ENCODE assay signal across 7 cellular contexts in genomic region chr12:31758297-31758696, GRCh38. TPM values are rescaled to one million over a fixed set of nuclear protein-coding genes. Genes with fewer than 3 reads are reported as not detected.
DNase-seq lines count a peak whose midpoint lies in the region; ATAC-seq and TF ChIP-seq lines count a peak whose summit lies in the region.
"Not testable (repeated sequence)": the region's sequence is repeated elsewhere in the genome, so short reads cannot be mapped to it uniquely, and the experiment has no call there.

No MANE protein-coding gene starts in this region.

- H2BK15ac ChIP-seq in mesenchymal stem cell (ENCODE audit: low read depth, poor library complexity, severe bottlenecking), result not testable (repeated sequence)

- not testable (repeated sequence) for H2AK5ac ChIP-seq in mesenchymal stem cell (ENCODE audit: low read length, severe bottlenecking)

- H3K27ac ChIP-seq in mesenchymal stem cell (ENCODE audit: low read length, poor library complexity, severe bottlenecking), result not testable (repeated sequence)
- H3K27ac ChIP-seq in smooth muscle cell (ENCODE audit: low read depth), result peak overlapping the region; percentile 70

- not testable (repeated sequence) for H3K4me1 Mint-ChIP-seq in activated T-helper 17 cell treated with anti-CD3 and anti-CD28 coated beads, Interleukin-2, amount 50 U/mL, for 72 hours

- not testable (repeated sequence) for H2BK120ac ChIP-seq in mesenchymal stem cell (ENCODE audit: low read depth, low read length)

- H4K20me1 ChIP-seq in smooth muscle cell (ENCODE audit: low read depth), result not testable (repeated sequence)

- H3K4ac ChIP-seq in mesenchymal stem cell (ENCODE audit: low read depth in 1 of 2, low read length in 2 of 2), result not testable (repeated sequence)

- not testable (repeated sequence) for H3K36me3 ChIP-seq in mesenchymal stem cell (ENCODE audit: control insufficient read depth in 1 of 2, insufficient read depth in 2 of 2, low read depth in 1 of 2, low read length in 2 of 2); smooth muscle cell (ENCODE audit: low read depth)

- peak overlapping the region; percentile 75 for H4K91ac ChIP-seq in mesenchymal stem cell (ENCODE audit: low read length)

- in situ Hi-C loops in Caki2 (cut with HindIII; ENCODE audit: low pct_unique_long_range_greater_than_20kb, low sequenced_read_pairs), result not testable (repeated sequence)

- H3K4me3 Mint-ChIP-seq in activated T-helper 17 cell treated with anti-CD3 and anti-CD28 coated beads, Interleukin-2, amount 50 U/mL, for 72 hours, result not testable (repeated sequence)

- not testable (repeated sequence) for ATAC-seq in activated T-helper 17 cell treated with anti-CD3 and anti-CD28 coated beads, Interleukin-2, amount 50 U/mL, for 72 hours (replicated peaks)

- peak; percentile 37 for DNase-seq in Caki2 (ENCODE audit: low read depth)
- peak; percentile 11 for DNase-seq in HPDE6-E6E7 (ENCODE audit: extremely low spot score)
- peak; percentile 25 for DNase-seq in RKO (ENCODE audit: low spot score)
- DNase-seq in epithelial cell of esophagus (ENCODE audit: low read depth), result peak; percentile 97
- not testable (repeated sequence) for DNase-seq in mesenchymal stem cell; smooth muscle cell (lab: John Stamatoyannopoulos, UW; ENCODE audit: unreplicated experiment)

- H3K4me2 ChIP-seq in mesenchymal stem cell (ENCODE audit: low read length, poor library complexity, severe bottlenecking); smooth muscle cell: not testable (repeated sequence)

- H3K4me1 ChIP-seq in mesenchymal stem cell (ENCODE audit: control insufficient read depth, insufficient read depth, low read depth, low read length); smooth muscle cell (ENCODE audit: low read depth): not testable (repeated sequence)

- H3F3A ChIP-seq in smooth muscle cell (ENCODE audit: low read depth), result not testable (repeated sequence)

- H3K18ac ChIP-seq in mesenchymal stem cell (ENCODE audit: low read depth in 1 of 2, low read length in 2 of 2), result peak overlapping the region in 1 of 2 experiments; percentile 21

- not testable (repeated sequence) for H3K14ac ChIP-seq in mesenchymal stem cell (ENCODE audit: low read length in 2 of 2)

- H2BK12ac ChIP-seq in mesenchymal stem cell (ENCODE audit: low read length in 2 of 2), result peak overlapping the region in 1 of 2 experiments; percentile 52

- not testable (repeated sequence) for H3K79me2 ChIP-seq in smooth muscle cell (ENCODE audit: low read depth)

- WGBS in mesenchymal stem cell, result 98% methylated on average over 5 of the region's 5 CpGs
- WGBS in smooth muscle cell (ENCODE audit: low lambda C conversion rate), result 86% methylated on average over 5 of the region's 5 CpGs

- not testable (repeated sequence) for H2BK5ac ChIP-seq in mesenchymal stem cell (ENCODE audit: low read depth, low read length, poor library complexity, severe bottlenecking)

- H3K9ac ChIP-seq in mesenchymal stem cell (ENCODE audit: low read length); smooth muscle cell (ENCODE audit: low read depth): not testable (repeated sequence)

- H2AFZ ChIP-seq in mesenchymal stem cell (ENCODE audit: low read depth, low read length); smooth muscle cell (ENCODE audit: low read depth): not testable (repeated sequence)

- peak overlapping the region; percentile 20 for H3K27ac Mint-ChIP-seq in activated T-helper 17 cell treated with anti-CD3 and anti-CD28 coated beads, Interleukin-2, amount 50 U/mL, for 72 hours

- not testable (repeated sequence) for H3K9me3 Mint-ChIP-seq in activated T-helper 17 cell treated with anti-CD3 and anti-CD28 coated beads, Interleukin-2, amount 50 U/mL, for 72 hours

- TF ChIP-seq CTCF in epithelial cell of esophagus (IDR thresholded peaks at IDR 0.05; ENCODE audit: insufficient read depth, low read depth, low read length, missing control alignments); smooth muscle cell (IDR thresholded peaks at IDR 0.05; ENCODE audit: borderline replicate concordance, insufficient read depth, poor library complexity, severe bottlenecking): not testable (repeated sequence)

- not testable (repeated sequence) for H3K27me3 ChIP-seq in mesenchymal stem cell (ENCODE audit: control insufficient read depth in 1 of 2, insufficient read depth in 1 of 2, low read length in 2 of 2); smooth muscle cell (ENCODE audit: low read depth)

- H4K8ac ChIP-seq in mesenchymal stem cell (ENCODE audit: low read length), result not testable (repeated sequence)

- H3K27me3 Mint-ChIP-seq in activated T-helper 17 cell treated with anti-CD3 and anti-CD28 coated beads, Interleukin-2, amount 50 U/mL, for 72 hours, result not testable (repeated sequence)

- not testable (repeated sequence) for H3K79me1 ChIP-seq in mesenchymal stem cell (replicated peaks; ENCODE audit: low read length, poor library complexity, severe bottlenecking)

- not testable (repeated sequence) for H3K4me3 ChIP-seq in epithelial cell of esophagus (ENCODE audit: low read length); mesenchymal stem cell (ENCODE audit: insufficient read depth in 1 of 2, low read depth in 1 of 2, low read length in 2 of 2); smooth muscle cell

- not testable (repeated sequence) for H3K9me3 ChIP-seq in mesenchymal stem cell (ENCODE audit: control insufficient read depth, low read length); smooth muscle cell (replicated peaks; ENCODE audit: low read depth)

- H3K23ac ChIP-seq in mesenchymal stem cell (ENCODE audit: low read length in 2 of 2), result not testable (repeated sequence)

- not testable (repeated sequence) for H3K36me3 Mint-ChIP-seq in activated T-helper 17 cell treated with anti-CD3 and anti-CD28 coated beads, Interleukin-2, amount 50 U/mL, for 72 hours (ENCODE audit: low read depth)

RNA-seq across cellular contexts. Expression of gene AMN1, which starts 29.5 kb away (rescaled TPM):
- 6.3 and 7.9 TPM in 2 replicates for total RNA-seq in Caki2 (2014; rRNA removed; shearing (Covaris generic); ENCODE audit: low replicate concordance)
- 1 to 10 TPM; 5.7 to 7.7 TPM for total RNA-seq in activated T-helper 17 cell treated with anti-CD3 and anti-CD28 coated beads, Interleukin-2, amount 50 U/mL, for 72 hours
- polyA plus RNA-seq in mesenchymal stem cell (2013, experiment 1 of 2), result 5.9 TPM
- polyA plus RNA-seq in mesenchymal stem cell (2013, experiment 2 of 2), result 6.3 TPM
- 11.2 and 12.0 TPM in 2 replicates for total RNA-seq in smooth muscle cell
- polyA plus RNA-seq in smooth muscle cell, result 7.3 and 11.1 TPM in 2 replicates
